23 cellular contexts compared by ENCODE assay signal in genomic region chr10:106499448-106499847, GRCh38.
"Had no signal": no experiment of that assay in that cellular context is flagged by ENCODE, and none has a peak within 500 bp of the region (broad histone marks: within the 10 kb centered on the region; RNA-seq: fewer than 3 reads in every experiment).

No MANE protein-coding gene starts in this region.

- H3K4me3 ChIP-seq: K562, SJCRH30 had no signal

- H3K4me2 ChIP-seq: KMS-11 had no signal

- H3K36me3 ChIP-seq: SJCRH30 had no signal

- H3K27ac Mint-ChIP-seq: IgD-negative memory B cell had no signal

- H3K4me3 Mint-ChIP-seq: IgD-negative memory B cell had no signal

- H3K4me1 ChIP-seq: SJCRH30 had no signal

- ATAC-seq: K562, Panc1, Right ventricle myocardium inferior, SK-N-SH treated with all-trans-retinoic acid at 6 μM for 48 hours had no signal

- H3K4me1 Mint-ChIP-seq: IgD-negative memory B cell had no signal

- H3K9ac ChIP-seq: KMS-11 had no signal

- H3K27me3 Mint-ChIP-seq: IgD-negative memory B cell had no signal

- H3K27ac ChIP-seq: KMS-11, RWPE1, SJCRH30 had no signal

- H3K36me3 Mint-ChIP-seq: IgD-negative memory B cell had no signal

- H3K9me3 ChIP-seq: SJCRH30 had no signal

- DNase-seq: Kasumi-1, MM.1S, NCI-H1092 treated with DMSO at 0.1 percent for 48 hours, NCI-H1436, NCI-H187, NCI-H2029, NCI-H2081 treated with DMSO at 0.1 percent for 48 hours, NCI-H2171, NCI-H226, NCI-H446, NCI-H510A, NCI-H524 treated with DMSO at 0.1 percent for 48 hours, NCI-H69, NCI-H774, SHP77 treated with DMSO at 0.1 percent for 48 hours, SJCRH30 had no signal
